ENCODE assay signal across 27 cellular contexts in the genomic region with DNA sequence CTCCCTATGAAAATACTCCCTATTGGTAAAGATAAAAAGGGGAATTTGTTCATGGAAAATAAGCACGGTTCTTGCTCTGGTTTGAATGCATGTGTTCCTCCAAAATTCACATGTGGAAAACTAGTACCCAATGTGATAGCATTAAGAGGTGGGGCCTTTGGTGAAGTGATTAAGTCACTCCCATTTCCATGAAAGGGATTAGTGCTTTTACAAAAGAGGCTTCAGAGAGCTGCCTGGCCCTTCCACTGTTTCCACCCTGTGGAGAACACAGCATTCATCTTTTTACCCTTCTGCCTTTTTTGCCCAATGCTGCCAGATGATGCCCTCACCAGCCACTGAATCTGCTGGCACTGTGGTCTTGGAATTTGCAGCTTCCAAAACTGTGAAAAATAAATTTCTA.
"Had no signal": no experiment of that assay in that cellular context is flagged by ENCODE, and none has a peak within 500 bp of the region (broad histone marks: within the 10 kb centered on the region; RNA-seq: fewer than 3 reads in every experiment).

No MANE protein-coding gene starts in this region.

- H3K4me3 ChIP-seq: ascending aorta, breast epithelium, MG63, SK-N-MC had no signal

- H3K36me3 Mint-ChIP-seq: activated naive CD4-positive, alpha-beta T cell treated with anti-CD3 and anti-CD28 coated beads, Interleukin-2, amount 50 U/mL, for 24 hours; activated naive CD8-positive, alpha-beta T cell treated with anti-CD3 and anti-CD28 coated beads, Interleukin-2, amount 10 ng/mL, durations not matched to agents 7 days and 5 days had no signal

- H3K27ac ChIP-seq: ascending aorta, breast epithelium, SK-N-MC, WERI-Rb-1 had no signal

- H3K36me3 ChIP-seq: ascending aorta, breast epithelium, MG63, WERI-Rb-1 had no signal

- H3K27ac Mint-ChIP-seq: activated CD4-positive, alpha-beta T cell treated with anti-CD3 and anti-CD28 coated beads, Interleukin-2, amount 10 ng/mL, durations not matched to agents 24 days and 14 days; activated CD8-positive, alpha-beta T cell treated with anti-CD3 and anti-CD28 coated beads for 36 hours; activated naive CD4-positive, alpha-beta T cell treated with anti-CD3 and anti-CD28 coated beads, Interleukin-2, amount 50 U/mL, for 24 hours; activated naive CD8-positive, alpha-beta T cell treated with anti-CD3 and anti-CD28 coated beads, Interleukin-2, amount 10 ng/mL, durations not matched to agents 7 days and 5 days; activated T-cell treated with anti-CD3 and anti-CD28 coated beads, Interleukin-2, amount 50 U/mL, for 24 hours; activated T-helper 2 cell treated with anti-CD3 and anti-CD28 coated beads, Interferon-gamma antibody, Interleukin-2, Interleukin-4, amounts not matched to agents 10 μg/mL and 5 μg/mL and 100 μg/mL, durations not matched to agents 14 hours and 24 hours and 36 hours had no signal

- H3K4me3 Mint-ChIP-seq: activated CD4-positive, alpha-beta T cell treated with anti-CD3 and anti-CD28 coated beads, Interleukin-2, amount 10 ng/mL, durations not matched to agents 24 days and 14 days; activated CD8-positive, alpha-beta T cell treated with anti-CD3 and anti-CD28 coated beads for 36 hours; activated naive CD4-positive, alpha-beta T cell treated with anti-CD3 and anti-CD28 coated beads, Interleukin-2, amount 50 U/mL, for 24 hours; activated naive CD8-positive, alpha-beta T cell treated with anti-CD3 and anti-CD28 coated beads, Interleukin-2, amount 10 ng/mL, durations not matched to agents 7 days and 5 days; activated T-cell treated with anti-CD3 and anti-CD28 coated beads, Interleukin-2, amount 50 U/mL, for 24 hours had no signal

- H3K27me3 Mint-ChIP-seq: activated CD8-positive, alpha-beta T cell treated with anti-CD3 and anti-CD28 coated beads for 36 hours; activated naive CD8-positive, alpha-beta T cell treated with anti-CD3 and anti-CD28 coated beads, Interleukin-2, amount 10 ng/mL, durations not matched to agents 7 days and 5 days; activated T-cell treated with anti-CD3 and anti-CD28 coated beads, Interleukin-2, amount 50 U/mL, for 24 hours had no signal

- H3K9me3 Mint-ChIP-seq: activated CD8-positive, alpha-beta T cell treated with anti-CD3 and anti-CD28 coated beads for 36 hours; activated naive CD4-positive, alpha-beta T cell treated with anti-CD3 and anti-CD28 coated beads, Interleukin-2, amount 50 U/mL, for 24 hours; activated T-helper 2 cell treated with anti-CD3 and anti-CD28 coated beads, Interferon-gamma antibody, Interleukin-2, Interleukin-4, amounts not matched to agents 10 μg/mL and 5 μg/mL and 100 μg/mL, durations not matched to agents 14 hours and 24 hours and 36 hours had no signal

- H3K4me1 ChIP-seq: ascending aorta, breast epithelium had no signal

- H3K4me1 Mint-ChIP-seq: activated CD4-positive, alpha-beta T cell treated with anti-CD3 and anti-CD28 coated beads, Interleukin-2, amount 10 ng/mL, durations not matched to agents 24 days and 14 days; activated naive CD4-positive, alpha-beta T cell treated with anti-CD3 and anti-CD28 coated beads, Interleukin-2, amount 50 U/mL, for 24 hours; activated naive CD8-positive, alpha-beta T cell treated with anti-CD3 and anti-CD28 coated beads, Interleukin-2, amount 10 ng/mL, durations not matched to agents 7 days and 5 days had no signal

- H3K27me3 ChIP-seq: ascending aorta, breast epithelium, MG63 had no signal

- H3K9me3 ChIP-seq: ascending aorta, breast epithelium, MG63 had no signal

- DNase-seq: activated CD4-positive, alpha-beta T cell treated with anti-CD3 and anti-CD28 coated beads, Interleukin-2, amount 10 ng/mL, durations not matched to agents 24 days and 14 days; activated CD4-positive, alpha-beta T cell treated with anti-CD3 and anti-CD28 coated beads, Interleukin-2, amount 50 U/mL, for 4 hours; activated CD8-positive, alpha-beta T cell treated with anti-CD3 and anti-CD28 coated beads for 36 hours; activated gamma-delta T cell; activated naive CD4-positive, alpha-beta T cell treated with Interleukin-2 at 50 U/mL for 16 hours; activated naive CD8-positive, alpha-beta T cell treated with anti-CD3 and anti-CD28 coated beads, Interleukin-2, amount 10 ng/mL, durations not matched to agents 7 days and 5 days; activated T-cell treated with anti-CD3 and anti-CD28 coated beads, Interleukin-2, amount 50 U/mL, for 24 hours; amygdala; cerebellar nuclear complex; Kasumi-1; KG1; MG63; NCI-H1048; NCI-H1436; NCI-H1694; NCI-H1930; NCI-H2081 treated with DMSO at 0.1 percent for 48 hours; NCI-H446 treated with DMSO at 0.1 percent for 48 hours; NK-92 treated with Interleukin-12 subunit alpha and Interleukin-12 subunit beta, amount 100 ng/mL, for 24 hours; Right ventricle myocardium superior; T1000; WERI-Rb-1 had no signal

- ATAC-seq: activated CD8-positive, alpha-beta T cell treated with anti-CD3 and anti-CD28 coated beads for 36 hours had no signal
